Comparison of ENCODE assay signal across 14 cellular contexts in genomic region chr2:230471074-230471473, GRCh38. TPM values are rescaled to one million over a fixed set of nuclear protein-coding genes. Genes with fewer than 3 reads are reported as not detected.
A peak's percentile ranks its signal among the peaks of the same experiment; 100 is the strongest.
DNase-seq lines count a peak whose midpoint lies in the region; ATAC-seq and FAIRE-seq lines count a peak whose summit lies in the region.
"Had no signal": no experiment of that assay in that cellular context is flagged by ENCODE, and none has a peak within 500 bp of the region (broad histone marks: within the 10 kb centered on the region; RNA-seq: fewer than 3 reads in every experiment).

No MANE protein-coding gene starts in this region.

- peaks cover 6% of the 10 kb centered on the region for H3K9me3 Mint-ChIP-seq in stimulated activated naive CD8-positive, alpha-beta T cell treated with anti-CD3 and anti-CD28 coated beads, Interleukin-15, Interleukin-2, amounts not matched to agents 100 ng/mL and 50 ng/mL, for 24 hours
- H3K9me3 Mint-ChIP-seq in activated CD8-positive, alpha-beta T cell treated with anti-CD3 and anti-CD28 coated beads, Interleukin-2, amount 10 ng/mL, durations not matched to agents 7 days and 5 days (ENCODE audit: insufficient read depth): peaks cover 9% of the 10 kb centered on the region

- CTCF ChIA-PET in activated CD8-positive, alpha-beta T cell treated with anti-CD3 and anti-CD28 coated beads, Interleukin-2, amount 10 ng/mL, durations not matched to agents 7 days and 5 days (lab: Charles Lee): interaction anchor here (0.6 to 1.6 kb wide), 6 partner anchors 9 to 353 kb away, joined by 3 to 5 read pairs (median 3); no protein-coding TSS in a partner anchor

- H3K27me3 Mint-ChIP-seq in stimulated activated naive CD8-positive, alpha-beta T cell treated with anti-CD3 and anti-CD28 coated beads, Interleukin-15, Interleukin-2, amounts not matched to agents 100 ng/mL and 50 ng/mL, for 24 hours: no peaks in the 10 kb centered on the region
- no peaks in the 10 kb centered on the region for H3K27me3 Mint-ChIP-seq in activated CD8-positive, alpha-beta T cell treated with anti-CD3 and anti-CD28 coated beads, Interleukin-2, amount 10 ng/mL, durations not matched to agents 7 days and 5 days (ENCODE audit: low read depth)

- no peak for ATAC-seq in stimulated activated naive CD8-positive, alpha-beta T cell treated with anti-CD3 and anti-CD28 coated beads, Interleukin-15, Interleukin-2, amounts not matched to agents 100 U/mL and 50 U/mL, for 24 hours
- ATAC-seq in GM21786 (IDR thresholded peaks at IDR 0.05; ENCODE audit: unreplicated experiment) (peak; percentile 45), HG02973 (IDR thresholded peaks at IDR 0.05; ENCODE audit: unreplicated experiment) (no peak), GM18867 (IDR thresholded peaks at IDR 0.05; ENCODE audit: unreplicated experiment) (no peak)
- ATAC-seq in activated CD8-positive, alpha-beta T cell treated with anti-CD3 and anti-CD28 coated beads, Interleukin-2, amount 10 ng/mL, durations not matched to agents 7 days and 5 days: no peak
- ATAC-seq: gastroesophageal sphincter had no signal

- H3K4me3 Mint-ChIP-seq in stimulated activated naive CD8-positive, alpha-beta T cell treated with anti-CD3 and anti-CD28 coated beads, Interleukin-15, Interleukin-2, amounts not matched to agents 100 ng/mL and 50 ng/mL, for 24 hours: peak overlapping the region; percentile 2
- H3K4me3 Mint-ChIP-seq in activated CD8-positive, alpha-beta T cell treated with anti-CD3 and anti-CD28 coated beads, Interleukin-2, amount 10 ng/mL, durations not matched to agents 7 days and 5 days: no peak overlapping the region

- FAIRE-seq in urothelium cell line (lab: Jason Lieb, UNC): no peak
- FAIRE-seq: bronchial epithelial cell, keratinocyte had no signal

- H3K4me1 Mint-ChIP-seq in stimulated activated naive CD8-positive, alpha-beta T cell treated with anti-CD3 and anti-CD28 coated beads, Interleukin-15, Interleukin-2, amounts not matched to agents 100 ng/mL and 50 ng/mL, for 24 hours (ENCODE audit: low read depth): peaks cover 44% of the 10 kb centered on the region
- peaks cover 39% of the 10 kb centered on the region for H3K4me1 Mint-ChIP-seq in activated CD8-positive, alpha-beta T cell treated with anti-CD3 and anti-CD28 coated beads, Interleukin-2, amount 10 ng/mL, durations not matched to agents 7 days and 5 days (ENCODE audit: low read depth)

- no peak for DNase-seq in stimulated activated naive CD8-positive, alpha-beta T cell treated with anti-CD3 and anti-CD28 coated beads, Interleukin-15, Interleukin-2, amounts not matched to agents 100 U/mL and 50 U/mL, for 24 hours
- no peak for DNase-seq in activated CD8-positive, alpha-beta T cell treated with anti-CD3 and anti-CD28 coated beads, Interleukin-2, amount 10 ng/mL, durations not matched to agents 7 days and 5 days
- DNase-seq in urothelium cell line (ENCODE audit: low spot score): no peak
- no peak for DNase-seq in ecto neural progenitor cell (ENCODE audit: low spot score)
- DNase-seq: KBM-7, NCI-H1694, SHP77 had no signal

- H3K36me3 Mint-ChIP-seq in stimulated activated naive CD8-positive, alpha-beta T cell treated with anti-CD3 and anti-CD28 coated beads, Interleukin-15, Interleukin-2, amounts not matched to agents 100 ng/mL and 50 ng/mL, for 24 hours (ENCODE audit: low read depth): peaks cover 92% of the 10 kb centered on the region
- peaks cover 88% of the 10 kb centered on the region for H3K36me3 Mint-ChIP-seq in activated CD8-positive, alpha-beta T cell treated with anti-CD3 and anti-CD28 coated beads, Interleukin-2, amount 10 ng/mL, durations not matched to agents 7 days and 5 days (ENCODE audit: low read depth)

- POLR2A ChIA-PET in activated CD8-positive, alpha-beta T cell treated with anti-CD3 and anti-CD28 coated beads, Interleukin-2, amount 10 ng/mL, durations not matched to agents 7 days and 5 days (lab: Charles Lee): no interaction called here

- peak overlapping the region; percentile 95 for H3K27ac Mint-ChIP-seq in stimulated activated naive CD8-positive, alpha-beta T cell treated with anti-CD3 and anti-CD28 coated beads, Interleukin-15, Interleukin-2, amounts not matched to agents 100 ng/mL and 50 ng/mL, for 24 hours
- H3K27ac Mint-ChIP-seq in activated CD8-positive, alpha-beta T cell treated with anti-CD3 and anti-CD28 coated beads, Interleukin-2, amount 10 ng/mL, durations not matched to agents 7 days and 5 days: peak overlapping the region; percentile 65

RNA-seq across cellular contexts. Expression of gene SP100, which starts 55.1 kb away (rescaled TPM):
- 100 to 1,000 TPM; 295 to 309 TPM for total RNA-seq in activated CD8-positive, alpha-beta T cell treated with anti-CD3 and anti-CD28 coated beads, Interleukin-2, amount 10 ng/mL, durations not matched to agents 7 days and 5 days
